ENCODE assay signal across 19 cellular contexts in the genomic region with DNA sequence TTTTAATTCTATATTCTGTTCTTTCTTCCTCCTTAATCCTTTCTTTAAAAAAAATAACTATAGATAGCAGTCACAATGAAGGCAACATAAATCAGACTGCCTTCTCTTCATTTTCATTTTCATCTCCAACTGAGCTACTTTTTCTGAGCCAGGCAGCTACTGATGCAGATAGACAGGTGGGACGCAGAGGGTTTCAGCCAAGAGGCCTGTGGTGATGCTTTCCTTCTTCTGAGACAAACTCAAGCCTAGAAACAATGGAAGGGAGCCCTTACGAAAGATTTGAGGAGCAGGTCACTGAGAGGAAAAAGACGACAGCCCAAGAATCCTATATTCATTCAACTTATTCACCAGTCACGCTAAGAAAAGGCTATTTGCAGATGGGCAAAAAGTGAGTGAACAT.
"Had no signal": no experiment of that assay in that cellular context is flagged by ENCODE, and none has a peak within 500 bp of the region (broad histone marks: within the 10 kb centered on the region; RNA-seq: fewer than 3 reads in every experiment).

No MANE protein-coding gene starts in this region.

- H3K9me3 ChIP-seq: breast epithelium had no signal

- ATAC-seq: activated CD4-positive, alpha-beta T cell treated with anti-CD3 and anti-CD28 coated beads for 36 hours; activated CD8-positive, alpha-beta T cell treated with anti-CD3 and anti-CD28 coated beads for 36 hours had no signal

- H3K4me3 ChIP-seq: breast epithelium, SK-N-MC had no signal

- H3K27ac ChIP-seq: breast epithelium, SK-N-MC, VCaP had no signal

- H3K4me1 ChIP-seq: breast epithelium had no signal

- H3K27me3 ChIP-seq: breast epithelium had no signal

- H3K36me3 ChIP-seq: breast epithelium had no signal

- DNase-seq: activated CD4-positive, alpha-beta T cell treated with anti-CD3 and anti-CD28 coated beads for 36 hours; activated CD8-positive, alpha-beta memory T cell treated with anti-CD3 and anti-CD28 coated beads, Interleukin-2, amount 50 U/mL, for 48 hours; activated CD8-positive, alpha-beta T cell treated with anti-CD3 and anti-CD28 coated beads for 36 hours; activated effector memory CD4-positive, alpha-beta T cell treated with Interleukin-2 at 50 U/mL for 16 hours; activated naive CD4-positive, alpha-beta T cell; activated T-cell treated with anti-CD3 and anti-CD28 coated beads, Interleukin-2, amount 50 U/mL, for 24 hours; aorta; caudate nucleus; cortex of kidney; NCI-H1105; NCI-H1436; NCI-H1694 treated with DMSO at 0.1 percent for 48 hours; NCI-H2029 treated with DMSO at 0.1 percent for 48 hours; NCI-H510A treated with DMSO at 0.1 percent for 48 hours; NCI-H69; T-helper 1 cell had no signal
